Comparison of ENCODE assay signal across 8 cellular contexts in the genomic region with DNA sequence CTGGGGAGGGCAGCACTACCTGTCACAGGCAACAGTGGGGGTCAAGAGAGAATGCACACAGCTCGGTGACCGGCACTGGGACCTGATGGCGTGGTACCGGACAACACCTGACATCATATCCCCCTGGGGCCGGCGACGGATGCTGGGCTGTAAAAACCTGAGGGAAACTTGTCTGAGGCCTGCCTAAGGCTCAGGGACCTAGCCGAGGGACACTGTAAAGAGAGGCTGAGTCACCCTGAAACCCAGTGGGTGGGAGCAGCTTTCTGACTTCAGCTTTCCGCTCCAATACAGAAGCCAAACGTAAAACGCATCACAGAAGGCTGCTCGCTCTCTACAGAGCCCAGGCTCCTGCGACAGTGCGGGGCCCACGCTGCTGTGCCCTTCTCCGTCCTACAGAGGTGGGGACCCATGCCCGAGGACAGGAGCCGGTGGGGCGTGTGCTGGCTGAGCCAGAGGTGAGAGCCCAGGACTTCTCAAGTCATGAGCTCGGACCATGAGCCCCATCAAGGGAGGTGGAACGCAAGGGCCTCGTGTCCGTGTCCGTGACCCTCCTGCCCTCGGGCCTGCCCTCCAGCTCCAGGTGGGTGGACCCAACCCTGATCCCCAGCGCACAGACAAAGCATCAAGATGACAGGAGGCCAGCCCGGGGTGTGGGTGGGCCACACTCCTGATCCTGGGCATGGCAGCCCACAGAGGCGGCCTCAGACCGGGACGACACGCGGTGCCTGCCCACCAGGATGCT. TPM values are rescaled to one million over a fixed set of nuclear protein-coding genes. Genes with fewer than 3 reads are reported as not detected.
A peak's percentile ranks its signal among the peaks of the same experiment; 100 is the strongest.
DNase-seq lines count a peak whose midpoint lies in the region; TF ChIP-seq lines count a peak whose summit lies in the region.

No MANE protein-coding gene starts in this region.

- H3K36me3 ChIP-seq in GM23248 (ENCODE audit: low read depth), result no peaks in the 10 kb centered on the region
- H3K36me3 ChIP-seq in skeletal muscle tissue (ENCODE audit: control insufficient read depth in 3 of 3, insufficient read depth in 3 of 3, low read length in 3 of 3), result peaks cover 0 to 8% (median 3%) of the 10 kb centered on the region in 3 donors
- no peaks in the 10 kb centered on the region for H3K36me3 ChIP-seq in MM.1S (replicated peaks; ENCODE audit: insufficient read depth, low read length)

- TF ChIP-seq CTCF in GM13977 (IDR thresholded peaks at IDR 0.05; ENCODE audit: extremely low read depth, insufficient read depth, missing control alignments) (no peak), choroid plexus epithelial cell (conservative IDR thresholded peaks at IDR 0.05; ENCODE audit: low read depth, low read length) (no peak), endothelial cell (IDR thresholded peaks at IDR 0.05; ENCODE audit: unreplicated experiment) (no peak), MM.1S (IDR thresholded peaks at IDR 0.05; ENCODE audit: low read length) (no peak)

- 60 to 70% methylated on average over 30 to 32 of the region's 32 CpGs for WGBS in GM23248 (ENCODE audit: low coverage in 1 of 2, low lambda C conversion rate in 2 of 2, missing lambda C conversion rate in 2 of 2), 2 experiments

- no peaks in the 10 kb centered on the region for H3K9me2 ChIP-seq in GM23248 (ENCODE audit: insufficient read depth)
- no peaks in the 10 kb centered on the region for H3K9me2 ChIP-seq in MM.1S (replicated peaks; ENCODE audit: insufficient read depth, low read length)

- no peaks in the 10 kb centered on the region for H3K27me3 Mint-ChIP-seq in T-helper 1 cell treated with Interleukin-12 subunit alpha and Interleukin-12 subunit beta and Interleukin-4 antibody, amounts not matched to agents 30 μg/mL and 1 μg/mL, for 36 hours (ENCODE audit: low read depth)
- peaks cover 8% of the 10 kb centered on the region for H3K27me3 Mint-ChIP-seq in endothelial cell (ENCODE audit: unreplicated experiment)

- H2AFZ ChIP-seq in GM23248 (no peak overlapping the region), MM.1S (ENCODE audit: low read length) (no peak overlapping the region)

- H3F3A ChIP-seq in GM23248 (ENCODE audit: insufficient read depth) (no peaks in the 10 kb centered on the region), MM.1S (ENCODE audit: insufficient read depth, low read length) (no peaks in the 10 kb centered on the region)

- H3K4me1 ChIP-seq in GM23248 (ENCODE audit: insufficient read depth) (peaks cover 32% of the 10 kb centered on the region), skeletal muscle tissue (ENCODE audit: control insufficient read depth in 3 of 3, insufficient read depth in 3 of 3, low read length in 3 of 3) (peaks cover 83 to 87% (median 87%) of the 10 kb centered on the region in 3 donors), MM.1S (ENCODE audit: low read length) (no peaks in the 10 kb centered on the region)

- DNase-seq in GM13977 (ENCODE audit: low spot score) (peak; percentile 94), GM23248 (peak; percentile 87), choroid plexus epithelial cell (ENCODE audit: low read depth) (peak; percentile 72), endothelial cell (ENCODE audit: low spot score) (no peak), MM.1S (no peak), NCI-H1930 (lab: John Stamatoyannopoulos, UW) (no peak)

- in situ Hi-C loops in GM13977 (cut with MboI; ENCODE audit: low pct_unique_long_range_greater_than_20kb, low sequenced_read_pairs, unreplicated experiment) (no loop called here), GM23248 (cut with MboI) (no loop called here)

- H3K4me1 Mint-ChIP-seq in T-helper 1 cell treated with Interleukin-12 subunit alpha and Interleukin-12 subunit beta and Interleukin-4 antibody, amounts not matched to agents 30 μg/mL and 1 μg/mL, for 36 hours (ENCODE audit: low read depth), result peaks cover 47% of the 10 kb centered on the region
- peaks cover 42% of the 10 kb centered on the region for H3K4me1 Mint-ChIP-seq in endothelial cell (ENCODE audit: unreplicated experiment)

- H4K20me1 ChIP-seq in GM23248 (ENCODE audit: insufficient read depth) (no peaks in the 10 kb centered on the region; the same call in 1 of the 2 replicates), MM.1S (ENCODE audit: insufficient read depth, low read length) (no peaks in the 10 kb centered on the region)

- peaks cover 6% of the 10 kb centered on the region for H3K36me3 Mint-ChIP-seq in T-helper 1 cell treated with Interleukin-12 subunit alpha and Interleukin-12 subunit beta and Interleukin-4 antibody, amounts not matched to agents 30 μg/mL and 1 μg/mL, for 36 hours (ENCODE audit: low read depth)
- peaks cover 12% of the 10 kb centered on the region for H3K36me3 Mint-ChIP-seq in endothelial cell (ENCODE audit: low read depth, unreplicated experiment)

- H3K27me3 ChIP-seq in GM23248 (replicated peaks; ENCODE audit: insufficient read depth) (no peaks in the 10 kb centered on the region), skeletal muscle tissue (ENCODE audit: control insufficient read depth in 3 of 3, insufficient read depth in 3 of 3, low read length in 3 of 3) (no peaks in the 10 kb centered on the region), MM.1S (replicated peaks; ENCODE audit: insufficient read depth, low read length) (no peaks in the 10 kb centered on the region)

- H3K4me3 ChIP-seq in GM23248 (no peak overlapping the region), choroid plexus epithelial cell (ENCODE audit: low read depth, low read length) (no peak overlapping the region), skeletal muscle tissue (ENCODE audit: low read length in 3 of 3) (peak overlapping the region in 2 of 3 donors; percentile 14 to 22), MM.1S (ENCODE audit: low read length) (no peak overlapping the region)

- H3K9ac ChIP-seq in GM23248 (peak overlapping the region; percentile 59), skeletal muscle tissue (ENCODE audit: low read depth in 1 of 3, low read length in 3 of 3) (peak overlapping the region; percentile 54 to 81 (median 62)), MM.1S (ENCODE audit: low read length) (no peak overlapping the region)

- H3K9me3 Mint-ChIP-seq in T-helper 1 cell treated with Interleukin-12 subunit alpha and Interleukin-12 subunit beta and Interleukin-4 antibody, amounts not matched to agents 30 μg/mL and 1 μg/mL, for 36 hours, result no peaks in the 10 kb centered on the region
- no peaks in the 10 kb centered on the region for H3K9me3 Mint-ChIP-seq in endothelial cell (ENCODE audit: unreplicated experiment)

- H3K9me3 ChIP-seq in GM23248 (ENCODE audit: low read depth) (no peaks in the 10 kb centered on the region), skeletal muscle tissue (ENCODE audit: control insufficient read depth in 3 of 3, low read length in 3 of 3) (no peaks in the 10 kb centered on the region), MM.1S (replicated peaks; ENCODE audit: insufficient read depth, low read length) (no peaks in the 10 kb centered on the region)

- H3K79me2 ChIP-seq in GM23248 (ENCODE audit: insufficient read depth) (peaks cover 79% of the 10 kb centered on the region), MM.1S (ENCODE audit: low read length) (peaks cover 17% of the 10 kb centered on the region)

- H3K27ac Mint-ChIP-seq in T-helper 1 cell treated with Interleukin-12 subunit alpha and Interleukin-12 subunit beta and Interleukin-4 antibody, amounts not matched to agents 30 μg/mL and 1 μg/mL, for 36 hours, result peak overlapping the region; percentile 84
- no peak overlapping the region for H3K27ac Mint-ChIP-seq in endothelial cell (ENCODE audit: unreplicated experiment)

- H3K4me2 ChIP-seq in GM23248 (ENCODE audit: unreplicated experiment) (peak overlapping the region; percentile 34), MM.1S (ENCODE audit: low read depth, low read length) (no peak overlapping the region)

- H3K27ac ChIP-seq in GM23248 (peak overlapping the region; percentile 44), skeletal muscle tissue (ENCODE audit: low read depth, low read length) (peak overlapping the region; percentile 87), MM.1S (ENCODE audit: low read length) (no peak overlapping the region)

- peak overlapping the region; percentile 37 for H3K4me3 Mint-ChIP-seq in T-helper 1 cell treated with Interleukin-12 subunit alpha and Interleukin-12 subunit beta and Interleukin-4 antibody, amounts not matched to agents 30 μg/mL and 1 μg/mL, for 36 hours
- no peak overlapping the region for H3K4me3 Mint-ChIP-seq in endothelial cell (ENCODE audit: unreplicated experiment)

RNA-seq across cellular contexts. Expression of a gene that starts 5.3 kb away (rescaled TPM):
- total RNA-seq in GM23248 (2014; rRNA removed; shearing (Covaris generic)), result 21.7 and 51.7 TPM in 2 replicates
- polyA plus RNA-seq in GM23248 (2016; fragmentation: Nextera tagmentation; extraction: Ambion mirVana), result 8.5 and 8.9 TPM in 2 replicates
- total RNA-seq in skeletal muscle tissue (26.1 TPM), endothelial cell (ENCODE audit: unreplicated experiment) (80.6 TPM)

RNA-seq across cellular contexts. Expression of a gene that starts 47.9 kb away (rescaled TPM):
- total RNA-seq in GM23248 (2014; rRNA removed; shearing (Covaris generic)), result 2.7 and 3.1 TPM in 2 replicates
- polyA plus RNA-seq in GM23248 (2016; fragmentation: Nextera tagmentation; extraction: Ambion mirVana), result 0.95 and 1.3 TPM in 2 replicates
- total RNA-seq in skeletal muscle tissue (2.6 TPM), endothelial cell (ENCODE audit: unreplicated experiment) (98.4 TPM)

RNA-seq across cellular contexts. Expression of a gene that starts 54.0 kb away (rescaled TPM):
- total RNA-seq in GM23248 (2014; rRNA removed; shearing (Covaris generic)), result 0.22 TPM in 1 of 2 replicates, not detected in the other
- polyA plus RNA-seq in GM23248 (2016; fragmentation: Nextera tagmentation; extraction: Ambion mirVana), result 0.13 TPM in 1 of 2 replicates, not detected in the other
- total RNA-seq in skeletal muscle tissue (not detected), endothelial cell (ENCODE audit: unreplicated experiment) (4.2 TPM)

Comparison
In these comparisons a context has a peak if more than half of its experiments do, and no peak if none do; other contexts are left out.
1. DNase-seq: peak in GM13977 (single experiment), GM23248 (single experiment) and choroid plexus epithelial cell (single experiment); none in endothelial cell (single experiment), MM.1S (single experiment) and NCI-H1930 (0 of 2).
2. H3K4me3 ChIP-seq: peak in skeletal muscle tissue (2 of 3); none in GM23248 (single experiment), choroid plexus epithelial cell (single experiment) and MM.1S (single experiment).
3. RNA of a gene that starts 47.9 kb away (total RNA-seq): 98.4 TPM in endothelial cell (single experiment); 2.7 to 3.1 TPM in GM23248 and 2.6 TPM in skeletal muscle tissue (single experiment); every median in the first group is over 10 times any median in the second.